ENCODE assay signal across 14 cellular contexts in genomic region chr12:45369065-45369464, GRCh38.
DNase-seq lines count a peak whose midpoint lies in the region; ATAC-seq, FAIRE-seq and TF ChIP-seq lines count a peak whose summit lies in the region.
"Had no signal": no experiment of that assay in that cellular context is flagged by ENCODE, and none has a peak within 500 bp of the region (broad histone marks: within the 10 kb centered on the region; RNA-seq: fewer than 3 reads in every experiment).

No MANE protein-coding gene starts in this region.

- H2AFZ ChIP-seq in endothelial cell of umbilical vein (ENCODE audit: low read depth, low read length) = no peak overlapping the region
- H2AFZ ChIP-seq in osteoblast (ENCODE audit: low read length) = no peak overlapping the region

- POLR2A ChIA-PET in endothelial cell of umbilical vein (lab: Charles Lee) = interaction anchor here (0.6 to 1.1 kb wide), 2 partner anchors 109 to 132 kb away, joined by 3 to 4 read pairs; no protein-coding TSS in a partner anchor

- H3K27ac ChIP-seq in endothelial cell of umbilical vein (ENCODE audit: insufficient read depth, low read depth, low read length) = no peak overlapping the region
- H3K27ac ChIP-seq in osteoblast (ENCODE audit: low read depth, low read length) = no peak overlapping the region
- no peak overlapping the region for H3K27ac ChIP-seq in pancreas
- H3K27ac ChIP-seq: epithelial cell of prostate, suprapubic skin had no signal

- intact Hi-C loops in endothelial cell of umbilical vein (cut with micrococcal nuclease) (no loop called here), pancreas (cut with DNase I) (no loop called here)

- H3K4me3 ChIP-seq in endothelial cell of umbilical vein (replicated peaks in 1 of 3; ENCODE audit: insufficient read depth in 1 of 3, low read depth in 1 of 3, low read length in 3 of 3) (no peak overlapping the region), osteoblast (ENCODE audit: insufficient read depth, low read length) (no peak overlapping the region), pancreas (no peak overlapping the region)
- H3K4me3 ChIP-seq: suprapubic skin had no signal

- H4K20me1 ChIP-seq in endothelial cell of umbilical vein (replicated peaks; ENCODE audit: control insufficient read depth, extremely low read depth, insufficient read depth, low read length) = no peaks in the 10 kb centered on the region
- H4K20me1 ChIP-seq in osteoblast (ENCODE audit: insufficient read depth, low read length) = no peaks in the 10 kb centered on the region

- TF ChIP-seq CTCF in endothelial cell of umbilical vein (IDR thresholded peaks at IDR 0.05; ENCODE audit: extremely low read depth in 1 of 2, insufficient read depth in 1 of 2, low read depth in 1 of 2, low read length in 2 of 2) = no peak
- no peak for TF ChIP-seq CTCF in osteoblast (IDR thresholded peaks at IDR 0.05; ENCODE audit: extremely low read depth, low read depth, low read length)
- no peak for TF ChIP-seq CTCF in pancreas (IDR thresholded peaks at IDR 0.05)

- H3K9me3 Mint-ChIP-seq in activated naive CD4-positive, alpha-beta T cell treated with anti-CD3 and anti-CD28 coated beads, Interleukin-2, amount 50 U/mL, for 72 hours = peaks cover 5 to 8% of the 10 kb centered on the region in 2 donors

- H3K27ac Mint-ChIP-seq in activated naive CD4-positive, alpha-beta T cell treated with anti-CD3 and anti-CD28 coated beads, Interleukin-2, amount 50 U/mL, for 72 hours = no peak overlapping the region

- H3K36me3 ChIP-seq in endothelial cell of umbilical vein (ENCODE audit: control insufficient read depth in 2 of 2, extremely low read depth in 1 of 2, insufficient read depth in 2 of 2, low read length in 2 of 2) = peaks cover 2 to 5% of the 10 kb centered on the region in 2 experiments
- peaks cover 4% of the 10 kb centered on the region for H3K36me3 ChIP-seq in osteoblast (ENCODE audit: insufficient read depth, low read length)
- peaks cover 0 to 7% (median 3%) of the 10 kb centered on the region in 3 donors for H3K36me3 ChIP-seq in pancreas

- no peaks in the 10 kb centered on the region for H3K9me1 ChIP-seq in endothelial cell of umbilical vein (replicated peaks; ENCODE audit: control insufficient read depth, extremely low read depth, insufficient read depth, low read length)

- peaks cover 7% of the 10 kb centered on the region for H3K4me1 ChIP-seq in endothelial cell of umbilical vein (ENCODE audit: control insufficient read depth, extremely low read depth, insufficient read depth, low read length)
- peaks cover 10% of the 10 kb centered on the region for H3K4me1 ChIP-seq in osteoblast (ENCODE audit: insufficient read depth, low read length)
- H3K4me1 ChIP-seq in pancreas = no peaks in the 10 kb centered on the region
- H3K4me1 ChIP-seq: suprapubic skin had no signal

- WGBS in pancreas, 2 donors = 91 to 93% methylated on average over 1 of the region's 1 CpG

- DNase-seq in EL = peak; percentile 85
- DNase-seq in OCI-M1 (lab: John Stamatoyannopoulos, UW) = peak; percentile 69
- peak; percentile 60 for DNase-seq in endothelial cell of umbilical vein (ENCODE audit: low read depth, low spot score)
- DNase-seq in osteoblast (ENCODE audit: insufficient read length, low spot score, missing footprints) = peak; percentile 77
- DNase-seq in SIG-M5 treated with dmso at 0.1 percent for 504 hours (lab: John Stamatoyannopoulos, UW; ENCODE audit: unreplicated experiment) = no peak
- no peak for DNase-seq in pancreas
- no peak for DNase-seq in activated naive CD4-positive, alpha-beta T cell treated with anti-CD3 and anti-CD28 coated beads, Interleukin-2, amount 50 U/mL, for 72 hours (ENCODE audit: low spot score in 2 of 2)
- DNase-seq: NCI-H1048, NCI-H524 treated with DMSO at 0.1 percent for 48 hours, right cardiac atrium, SHP77 treated with DMSO at 0.1 percent for 48 hours had no signal

- no peak for TF ChIP-seq POLR2A in endothelial cell of umbilical vein (IDR thresholded peaks at IDR 0.05; ENCODE audit: low read depth, low read length)

- BruUV-seq in endothelial cell of umbilical vein (replicated peaks; lab: Mats Ljungman, UMichigan) = no TSS peak

- peaks cover 34 to 35% of the 10 kb centered on the region in 2 donors for H3K36me3 Mint-ChIP-seq in activated naive CD4-positive, alpha-beta T cell treated with anti-CD3 and anti-CD28 coated beads, Interleukin-2, amount 50 U/mL, for 72 hours

- H3K79me2 ChIP-seq in endothelial cell of umbilical vein (ENCODE audit: control insufficient read depth, insufficient read depth, low read length) = peaks cover 1% of the 10 kb centered on the region
- peaks cover 5% of the 10 kb centered on the region for H3K79me2 ChIP-seq in osteoblast (ENCODE audit: insufficient read depth, low read length)

- ATAC-seq in pancreas = no peak
- no peak for ATAC-seq in activated naive CD4-positive, alpha-beta T cell treated with anti-CD3 and anti-CD28 coated beads, Interleukin-2, amount 50 U/mL, for 72 hours
- no peak for ATAC-seq in HG02884 (IDR thresholded peaks at IDR 0.05; ENCODE audit: unreplicated experiment)
- ATAC-seq: right cardiac atrium had no signal

- H3K4me2 ChIP-seq in endothelial cell of umbilical vein (ENCODE audit: insufficient read depth, low read length) = no peak overlapping the region
- no peak overlapping the region for H3K4me2 ChIP-seq in osteoblast (ENCODE audit: insufficient read depth, low read length)

- H3K9ac ChIP-seq in endothelial cell of umbilical vein (replicated peaks; ENCODE audit: extremely low read depth, insufficient read depth, low read length) = no peak overlapping the region

- CTCF ChIA-PET in endothelial cell of umbilical vein (lab: Charles Lee) = interaction anchor here (0.9 to 2.5 kb wide), 9 partner anchors 10 to 199 kb away, joined by 3 to 12 read pairs (median 4); no protein-coding TSS in a partner anchor

- dilution Hi-C loops in endothelial cell of umbilical vein (cut with MboI; ENCODE audit: extremely low pct_ligation_motif_present, low sequenced_read_pairs) = no loop called here

- no peaks in the 10 kb centered on the region for H3K27me3 ChIP-seq in endothelial cell of umbilical vein (ENCODE audit: control insufficient read depth in 2 of 2, insufficient read depth in 2 of 2, low read length in 2 of 2)
- no peaks in the 10 kb centered on the region for H3K27me3 ChIP-seq in osteoblast (ENCODE audit: insufficient read depth, low read length)
- no peaks in the 10 kb centered on the region for H3K27me3 ChIP-seq in pancreas
- H3K27me3 ChIP-seq: suprapubic skin had no signal

- FAIRE-seq in endothelial cell of umbilical vein (lab: Jason Lieb, UNC) (peak; percentile 89), pancreas (lab: Jason Lieb, UNC) (no peak)

- no peaks in the 10 kb centered on the region for H3K9me3 ChIP-seq in endothelial cell of umbilical vein (replicated peaks; ENCODE audit: control insufficient read depth, insufficient read depth, low read length)
- H3K9me3 ChIP-seq in osteoblast (ENCODE audit: low read depth, low read length) = no peaks in the 10 kb centered on the region
- H3K9me3 ChIP-seq in pancreas = no peaks in the 10 kb centered on the region

TF ChIP-seq in endothelial cell of umbilical vein, 7 proteins besides CTCF, POLR2A, EP300 and RAD21:
- TF ChIP-seq GATA2 (IDR thresholded peaks at IDR 0.05; ENCODE audit: insufficient read depth, insufficient read length, low read depth, low read length) (peak; percentile 22), FOS (IDR thresholded peaks at IDR 0.05; ENCODE audit: borderline replicate concordance, insufficient read depth, low read length) (peak; percentile 59), EZH2 (IDR thresholded peaks at IDR 0.05; ENCODE audit: borderline replicate concordance, low read depth, low read length, severe bottlenecking) (no peak), MYC (IDR thresholded peaks at IDR 0.05; ENCODE audit: low read depth, low read length) (no peak), JUN (IDR thresholded peaks at IDR 0.05; ENCODE audit: borderline replicate concordance, insufficient read depth, insufficient read length, low read depth) (no peak), POLR2AphosphoS5 (IDR thresholded peaks at IDR 0.05; ENCODE audit: insufficient read depth, low read depth, low read length) (no peak)
- TF ChIP-seq, protein P1, sequence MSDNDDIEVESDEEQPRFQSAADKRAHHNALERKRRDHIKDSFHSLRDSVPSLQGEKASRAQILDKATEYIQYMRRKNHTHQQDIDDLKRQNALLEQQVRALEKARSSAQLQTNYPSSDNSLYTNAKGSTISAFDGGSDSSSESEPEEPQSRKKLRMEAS (IDR thresholded peaks at IDR 0.05; ENCODE audit: insufficient read depth, insufficient read length) = no peak
TF ChIP-seq in endothelial cell of umbilical vein: peak in this region for 2.

Comparison
In these comparisons a context has a peak if more than half of its experiments do, and no peak if none do; other contexts are left out.
1. DNase-seq: peak in EL (single experiment), OCI-M1 (single experiment), endothelial cell of umbilical vein (single experiment) and osteoblast (single experiment); none in SIG-M5 treated with dmso at 0.1 percent for 504 hours (single experiment), pancreas (0 of 6) and activated naive CD4-positive, alpha-beta T cell treated with anti-CD3 and anti-CD28 coated beads, Interleukin-2, amount 50 U/mL, for 72 hours (0 of 2).